25 cellular contexts compared by ENCODE assay signal in the genomic region with DNA sequence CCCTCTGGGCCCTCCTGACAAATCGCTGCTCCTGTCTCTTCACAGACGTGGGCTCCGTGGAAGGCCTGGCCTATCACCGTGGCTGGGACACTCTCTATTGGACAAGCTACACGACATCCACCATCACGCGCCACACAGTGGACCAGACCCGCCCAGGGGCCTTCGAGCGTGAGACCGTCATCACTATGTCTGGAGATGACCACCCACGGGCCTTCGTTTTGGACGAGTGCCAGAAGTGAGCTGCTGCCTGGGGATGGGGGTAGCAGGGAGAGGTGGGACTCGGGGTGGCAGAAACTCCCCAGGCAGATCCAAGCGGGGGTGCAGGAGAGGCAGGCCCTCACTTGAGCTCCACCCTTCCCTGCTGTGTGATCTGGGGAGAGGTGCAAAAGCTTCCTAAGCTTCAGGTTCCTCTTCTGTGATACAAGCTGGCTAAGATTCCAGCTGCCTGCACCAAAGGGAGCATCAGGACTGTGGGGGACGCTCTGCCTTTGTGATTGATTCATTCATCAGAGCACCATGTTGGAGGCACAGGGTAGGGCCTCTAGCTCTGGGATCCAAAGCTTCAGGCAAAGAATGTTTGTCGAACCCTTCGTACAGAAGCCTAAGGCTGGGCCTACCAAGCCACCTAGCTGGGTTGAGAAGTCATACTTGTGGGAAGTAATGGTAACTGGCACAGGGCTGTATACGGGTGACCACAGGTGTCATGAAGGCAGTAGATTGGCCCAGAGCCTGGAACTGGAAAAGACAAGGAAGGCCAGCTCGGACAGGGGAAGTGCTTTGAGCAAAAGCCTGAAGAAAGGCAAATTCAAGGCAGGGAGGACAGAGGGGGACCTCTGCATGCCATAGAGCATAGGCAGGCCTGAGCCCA. TPM values are rescaled to one million over a fixed set of nuclear protein-coding genes. Genes with fewer than 3 reads are reported as not detected.
"Had no signal": no experiment of that assay in that cellular context is flagged by ENCODE, and none has a peak within 500 bp of the region (broad histone marks: within the 10 kb centered on the region; RNA-seq: fewer than 3 reads in every experiment).

No MANE protein-coding gene starts in this region.

- H3K36me3 ChIP-seq: gastrocnemius medialis, neutrophil had no signal

- H3K27ac ChIP-seq: gastrocnemius medialis, heart right ventricle, neutrophil, parathyroid adenoma, sigmoid colon, thoracic aorta, upper lobe of left lung had no signal

- H3K4me1 ChIP-seq: gastrocnemius medialis, parathyroid adenoma had no signal

- H3K4me3 Mint-ChIP-seq: activated CD4-positive, alpha-beta T cell treated with anti-CD3 and anti-CD28 coated beads, Interleukin-2, amount 10 ng/mL, durations not matched to agents 24 days and 14 days; activated CD8-positive, alpha-beta T cell treated with anti-CD3 and anti-CD28 coated beads, Interleukin-2, amount 10 ng/mL, durations not matched to agents 7 days and 5 days; activated naive CD8-positive, alpha-beta T cell treated with anti-CD3 and anti-CD28 coated beads, Interleukin-2, amount 10 ng/mL, durations not matched to agents 7 days and 5 days; activated T-cell treated with anti-CD3 and anti-CD28 coated beads, Interleukin-2, amount 50 U/mL, for 24 hours; memory B cell; naive B cell; stimulated activated naive B cell treated with anti-CD40 and anti-IgM and Interleukin-4, amounts not matched to agents 10 μg/mL and 1 μg/mL and 100 μg/mL, for 72 hours had no signal

- H3K27me3 Mint-ChIP-seq: activated naive CD8-positive, alpha-beta T cell treated with anti-CD3 and anti-CD28 coated beads, Interleukin-2, amount 10 ng/mL, durations not matched to agents 7 days and 5 days; activated T-cell treated with anti-CD3 and anti-CD28 coated beads, Interleukin-2, amount 50 U/mL, for 24 hours had no signal

- H3K9ac ChIP-seq: parathyroid adenoma had no signal

- H3K27me3 ChIP-seq: gastrocnemius medialis, heart right ventricle, neutrophil, sigmoid colon, upper lobe of left lung had no signal

- H2AFZ ChIP-seq: parathyroid adenoma had no signal

- H3K9me3 ChIP-seq: gastrocnemius medialis, heart right ventricle, mucosa of descending colon, neutrophil, sigmoid colon, thoracic aorta, upper lobe of left lung had no signal

- H3K79me2 ChIP-seq: parathyroid adenoma had no signal

- ATAC-seq: activated CD8-positive, alpha-beta T cell treated with anti-CD3 and anti-CD28 coated beads, Interleukin-2, amount 10 ng/mL, durations not matched to agents 7 days and 5 days; gastrocnemius medialis; heart right ventricle; left ventricle myocardium superior; mucosa of descending colon; stimulated activated naive B cell treated with anti-CD40 and anti-IgM and Interleukin-4, amounts not matched to agents 10 μg/mL and 1 μg/mL and 100 μg/mL, for 72 hours had no signal

- H3K27ac Mint-ChIP-seq: activated CD4-positive, alpha-beta T cell treated with anti-CD3 and anti-CD28 coated beads, Interleukin-2, amount 10 ng/mL, durations not matched to agents 24 days and 14 days; activated CD8-positive, alpha-beta T cell treated with anti-CD3 and anti-CD28 coated beads, Interleukin-2, amount 10 ng/mL, durations not matched to agents 7 days and 5 days; activated naive CD8-positive, alpha-beta T cell treated with anti-CD3 and anti-CD28 coated beads, Interleukin-2, amount 10 ng/mL, durations not matched to agents 7 days and 5 days; activated T-cell treated with anti-CD3 and anti-CD28 coated beads, Interleukin-2, amount 50 U/mL, for 24 hours; activated T-helper 2 cell treated with anti-CD3 and anti-CD28 coated beads, Interferon-gamma antibody, Interleukin-2, Interleukin-4, amounts not matched to agents 10 μg/mL and 5 μg/mL and 100 μg/mL, durations not matched to agents 14 hours and 24 hours and 36 hours; memory B cell; stimulated activated naive B cell treated with anti-CD40 and anti-IgM and Interleukin-4, amounts not matched to agents 10 μg/mL and 1 μg/mL and 100 μg/mL, for 72 hours had no signal

- H3K36me3 Mint-ChIP-seq: activated naive CD8-positive, alpha-beta T cell treated with anti-CD3 and anti-CD28 coated beads, Interleukin-2, amount 10 ng/mL, durations not matched to agents 7 days and 5 days; memory B cell; naive B cell; stimulated activated naive B cell treated with anti-CD40 and anti-IgM and Interleukin-4, amounts not matched to agents 10 μg/mL and 1 μg/mL and 100 μg/mL, for 72 hours had no signal

- H3K9me3 Mint-ChIP-seq: activated CD4-positive, alpha-beta T cell treated with anti-CD3 and anti-CD28 coated beads, Interleukin-2, amount 10 ng/mL, durations not matched to agents 24 days and 14 days; activated naive CD8-positive, alpha-beta T cell treated with anti-CD3 and anti-CD28 coated beads, Interleukin-2, amount 10 ng/mL, durations not matched to agents 7 days and 5 days; activated T-cell treated with anti-CD3 and anti-CD28 coated beads, Interleukin-2, amount 50 U/mL, for 24 hours; activated T-helper 2 cell treated with anti-CD3 and anti-CD28 coated beads, Interferon-gamma antibody, Interleukin-2, Interleukin-4, amounts not matched to agents 10 μg/mL and 5 μg/mL and 100 μg/mL, durations not matched to agents 14 hours and 24 hours and 36 hours; memory B cell; naive B cell; stimulated activated naive B cell treated with anti-CD40 and anti-IgM and Interleukin-4, amounts not matched to agents 10 μg/mL and 1 μg/mL and 100 μg/mL, for 72 hours had no signal

- DNase-seq: activated CD4-positive, alpha-beta T cell treated with anti-CD3 and anti-CD28 coated beads, Interleukin-2, amount 10 ng/mL, durations not matched to agents 24 days and 14 days; activated CD8-positive, alpha-beta T cell treated with anti-CD3 and anti-CD28 coated beads, Interleukin-2, amount 10 ng/mL, durations not matched to agents 7 days and 5 days; activated naive CD4-positive, alpha-beta T cell treated with Interleukin-2 at 50 U/mL for 16 hours; activated naive CD8-positive, alpha-beta T cell treated with anti-CD3 and anti-CD28 coated beads, Interleukin-2, amount 10 ng/mL, durations not matched to agents 7 days and 5 days; activated T-cell treated with anti-CD3 and anti-CD28 coated beads, Interleukin-2, amount 50 U/mL, for 24 hours; effector CD4-positive, alpha-beta T cell; gastrocnemius medialis; heart right ventricle; kidney glomerular epithelial cell; left ventricle myocardium superior; mucosa of descending colon; naive B cell; sigmoid colon; stimulated activated CD4-positive, alpha-beta T cell treated with anti-CD3 and anti-CD28 coated beads, Interleukin-4, amount 100 ng/mL, for 4 hours; stimulated activated naive B cell treated with anti-CD40 and anti-IgM and Interleukin-4, amounts not matched to agents 10 μg/mL and 1 μg/mL and 100 μg/mL, for 72 hours; T1000; upper lobe of left lung had no signal

- H3K4me3 ChIP-seq: coronary artery, gastrocnemius medialis, heart right ventricle, mucosa of descending colon, sigmoid colon, thoracic aorta, upper lobe of left lung had no signal

RNA-seq across cellular contexts. Expression of a gene that starts 29.1 kb away (rescaled TPM):
- total RNA-seq: gastrocnemius medialis, sigmoid colon had no signal

RNA-seq across cellular contexts. Expression of a gene that starts 40.0 kb away (rescaled TPM):
- total RNA-seq: activated CD4-positive, alpha-beta T cell treated with anti-CD3 and anti-CD28 coated beads, Interleukin-2, amount 10 ng/mL, durations not matched to agents 24 days and 14 days; activated CD8-positive, alpha-beta T cell treated with anti-CD3 and anti-CD28 coated beads, Interleukin-2, amount 10 ng/mL, durations not matched to agents 7 days and 5 days; activated naive CD8-positive, alpha-beta T cell treated with anti-CD3 and anti-CD28 coated beads, Interleukin-2, amount 10 ng/mL, durations not matched to agents 7 days and 5 days; activated T-helper 2 cell treated with anti-CD3 and anti-CD28 coated beads, Interferon-gamma antibody, Interleukin-2, Interleukin-4, amounts not matched to agents 10 μg/mL and 5 μg/mL and 100 μg/mL, durations not matched to agents 14 hours and 24 hours and 36 hours; gastrocnemius medialis; heart right ventricle; left ventricle myocardium superior; mucosa of descending colon; sigmoid colon; T-helper 1 cell treated with Interleukin-12 subunit alpha and Interleukin-12 subunit beta and Interleukin-4 antibody, amounts not matched to agents 30 ng/mL and 1 ng/mL, for 36 hours; thoracic aorta; upper lobe of left lung had no signal
- polyA plus RNA-seq: esophagus, heart right ventricle, sigmoid colon had no signal
